20 cellular contexts compared by ENCODE assay signal in genomic region chr7:108735814-108736213, GRCh38.
"Had no signal": no experiment of that assay in that cellular context is flagged by ENCODE, and none has a peak within 500 bp of the region (broad histone marks: within the 10 kb centered on the region; RNA-seq: fewer than 3 reads in every experiment).

No MANE protein-coding gene starts in this region.

- H3K27me3 ChIP-seq: ovary, sigmoid colon, stomach, thyroid gland, vagina had no signal

- H3K4me1 ChIP-seq: psoas muscle, sigmoid colon, stomach, thyroid gland, vagina had no signal

- H3K4me3 ChIP-seq: lung, ovary, psoas muscle, sigmoid colon, stomach, thyroid gland, vagina had no signal

- H3K36me3 ChIP-seq: ovary, sigmoid colon, stomach, thyroid gland, vagina had no signal

- H3K27ac ChIP-seq: ovary, psoas muscle, sigmoid colon, stomach, thyroid gland, vagina had no signal

- DNase-seq: hypothalamus; immature natural killer cell; islet precursor cell; kidney glomerular epithelial cell; natural killer cell; occipital lobe; ovary; posterior cingulate gyrus; psoas muscle; right cardiac atrium; sigmoid colon; stimulated activated CD4-positive, alpha-beta T cell treated with anti-CD3 and anti-CD28 coated beads, Interleukin-2, amount 100 ng/mL, for 24 hours; stimulated activated CD4-positive, alpha-beta T cell treated with anti-CD3 and anti-CD28 coated beads, Interleukin-4, amount 100 ng/mL, for 24 hours; stimulated activated naive CD4-positive, alpha-beta T cell treated with Interleukin-2 at 50 U/mL for 16 hours; stomach; thyroid gland; trophoblast cell had no signal

- H3K9me3 ChIP-seq: ovary, psoas muscle, sigmoid colon, stomach, thyroid gland, vagina had no signal

- ATAC-seq: natural killer cell; psoas muscle; right cardiac atrium; stimulated activated effector memory CD8-positive, alpha-beta T cell treated with anti-CD3 and anti-CD28 coated beads, Interleukin-12 subunit alpha, Interleukin-12 subunit beta, amount 100 ng/mL, for 72 hours had no signal
